In the genomic region with DNA sequence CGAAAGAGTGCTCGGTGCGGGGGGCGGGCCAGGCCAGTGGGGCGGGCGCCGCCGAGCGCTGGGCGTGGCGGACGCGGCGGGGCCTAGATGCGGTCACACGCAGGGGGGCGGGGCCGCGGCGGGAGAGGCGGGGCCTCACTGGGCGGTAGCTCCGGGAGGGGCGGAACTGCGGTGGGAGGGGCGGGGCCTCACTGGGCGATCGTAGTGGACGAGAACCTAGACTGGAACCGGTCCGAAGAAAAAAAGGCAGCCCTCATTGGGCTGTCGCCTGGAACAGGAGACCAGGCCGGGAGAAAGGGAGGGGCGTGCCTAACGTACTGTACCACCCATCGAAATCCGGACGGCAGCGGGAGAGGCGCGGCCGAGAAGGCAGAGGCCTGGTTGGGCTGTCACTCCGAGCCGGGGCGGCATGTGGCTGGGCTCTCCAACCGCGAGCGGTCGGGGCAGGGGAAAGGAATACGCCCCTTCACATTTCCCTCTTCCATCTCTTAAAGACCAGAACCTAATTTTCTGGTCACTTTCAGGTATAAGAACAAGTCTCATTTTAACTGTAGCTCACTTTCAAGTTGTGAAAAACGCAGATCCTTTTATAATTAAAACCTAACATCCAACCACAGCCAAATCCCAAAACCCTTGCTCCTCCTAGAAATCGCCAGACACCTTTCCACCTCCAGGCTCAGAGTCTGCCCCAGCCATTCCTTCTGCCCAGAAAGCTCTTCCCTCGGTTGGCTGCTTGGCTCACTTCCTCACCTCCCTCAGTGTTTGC, we compare ENCODE assay signal across 8 cellular contexts.
DNase-seq lines count a peak whose midpoint lies in the region; ATAC-seq lines count a peak whose summit lies in the region.

A gene with protein sequence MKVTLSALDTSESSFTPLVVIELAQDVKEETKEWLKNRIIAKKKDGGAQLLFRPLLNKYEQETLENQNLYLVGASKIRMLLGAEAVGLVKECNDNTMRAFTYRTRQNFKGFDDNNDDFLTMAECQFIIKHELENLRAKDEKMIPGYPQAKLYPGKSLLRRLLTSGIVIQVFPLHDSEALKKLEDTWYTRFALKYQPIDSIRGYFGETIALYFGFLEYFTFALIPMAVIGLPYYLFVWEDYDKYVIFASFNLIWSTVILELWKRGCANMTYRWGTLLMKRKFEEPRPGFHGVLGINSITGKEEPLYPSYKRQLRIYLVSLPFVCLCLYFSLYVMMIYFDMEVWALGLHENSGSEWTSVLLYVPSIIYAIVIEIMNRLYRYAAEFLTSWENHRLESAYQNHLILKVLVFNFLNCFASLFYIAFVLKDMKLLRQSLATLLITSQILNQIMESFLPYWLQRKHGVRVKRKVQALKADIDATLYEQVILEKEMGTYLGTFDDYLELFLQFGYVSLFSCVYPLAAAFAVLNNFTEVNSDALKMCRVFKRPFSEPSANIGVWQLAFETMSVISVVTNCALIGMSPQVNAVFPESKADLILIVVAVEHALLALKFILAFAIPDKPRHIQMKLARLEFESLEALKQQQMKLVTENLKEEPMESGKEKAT (minus strand): TSS at position 38 of the 766 bp plus-strand sequence. CDS start 16,159 bp downstream, outside the sequence.

- peaks cover 5% of the 10 kb centered on the region for H3K27me3 Mint-ChIP-seq in dendritic cell treated with granulocyte-macrophage colony-stimulating factor and Interleukin-4, amounts not matched to agents 40 ng/mL and 50 ng/mL, for 4 days

- H3K36me3 Mint-ChIP-seq in dendritic cell treated with granulocyte-macrophage colony-stimulating factor and Interleukin-4, amounts not matched to agents 40 ng/mL and 50 ng/mL, for 4 days (ENCODE audit: low read depth) = peaks cover 7% of the 10 kb centered on the region

- H3K4me3 Mint-ChIP-seq in dendritic cell treated with granulocyte-macrophage colony-stimulating factor and Interleukin-4, amounts not matched to agents 40 ng/mL and 50 ng/mL, for 4 days = peak within 1 kb of the TSS; percentile 97

- no peaks in the 10 kb centered on the region for H3K9me3 Mint-ChIP-seq in dendritic cell treated with granulocyte-macrophage colony-stimulating factor and Interleukin-4, amounts not matched to agents 40 ng/mL and 50 ng/mL, for 4 days

- peaks cover 33% of the 10 kb centered on the region for H3K4me1 Mint-ChIP-seq in dendritic cell treated with granulocyte-macrophage colony-stimulating factor and Interleukin-4, amounts not matched to agents 40 ng/mL and 50 ng/mL, for 4 days (ENCODE audit: low read depth)

- intact Hi-C loops in dendritic cell treated with granulocyte-macrophage colony-stimulating factor and Interleukin-4, amounts not matched to agents 40 ng/mL and 50 ng/mL, for 4 days (cut with micrococcal nuclease) = loop anchor here (1.0 to 5.0 kb wide), 2 partner anchors 69 to 715 kb away; a partner anchor contains a TSS

- H3K27ac Mint-ChIP-seq in dendritic cell treated with granulocyte-macrophage colony-stimulating factor and Interleukin-4, amounts not matched to agents 40 ng/mL and 50 ng/mL, for 4 days = peak within 1 kb of the TSS; percentile 86

- peak; percentile 72 to 99 (median 96) for DNase-seq in C1 segment of cervical spinal cord (lab: John Stamatoyannopoulos, UW)
- DNase-seq in NCI-H748 (lab: John Stamatoyannopoulos, UW; ENCODE audit: unreplicated experiment) = peak; percentile 97
- DNase-seq in activated CD4-positive, alpha-beta T cell treated with anti-CD3 and anti-CD28 coated beads, Interleukin-2, amount 50 U/mL, for 24 hours (ENCODE audit: low read depth in 1 of 2, low spot score in 1 of 2) = peak; percentile 93 to 97
- DNase-seq in left kidney (ENCODE audit: low read depth, low spot score) = peak; percentile 99
- DNase-seq in stimulated activated CD4-positive, alpha-beta T cell treated with anti-CD3 and anti-CD28 coated beads, Interleukin-1b, Interleukin-23, amount 100 ng/mL, for 48 hours = peak; percentile 95

- peak; percentile 86 for ATAC-seq in GM19372 (IDR thresholded peaks at IDR 0.05; ENCODE audit: low read depth, unreplicated experiment)
- ATAC-seq in HG03521 (IDR thresholded peaks at IDR 0.05; ENCODE audit: unreplicated experiment) = peak; percentile 90

Comparison
In these comparisons a context has a peak if more than half of its experiments do, and no peak if none do; other contexts are left out.
1. Peak in every context shown above with its lines: DNase-seq and ATAC-seq.